In the genomic region with DNA sequence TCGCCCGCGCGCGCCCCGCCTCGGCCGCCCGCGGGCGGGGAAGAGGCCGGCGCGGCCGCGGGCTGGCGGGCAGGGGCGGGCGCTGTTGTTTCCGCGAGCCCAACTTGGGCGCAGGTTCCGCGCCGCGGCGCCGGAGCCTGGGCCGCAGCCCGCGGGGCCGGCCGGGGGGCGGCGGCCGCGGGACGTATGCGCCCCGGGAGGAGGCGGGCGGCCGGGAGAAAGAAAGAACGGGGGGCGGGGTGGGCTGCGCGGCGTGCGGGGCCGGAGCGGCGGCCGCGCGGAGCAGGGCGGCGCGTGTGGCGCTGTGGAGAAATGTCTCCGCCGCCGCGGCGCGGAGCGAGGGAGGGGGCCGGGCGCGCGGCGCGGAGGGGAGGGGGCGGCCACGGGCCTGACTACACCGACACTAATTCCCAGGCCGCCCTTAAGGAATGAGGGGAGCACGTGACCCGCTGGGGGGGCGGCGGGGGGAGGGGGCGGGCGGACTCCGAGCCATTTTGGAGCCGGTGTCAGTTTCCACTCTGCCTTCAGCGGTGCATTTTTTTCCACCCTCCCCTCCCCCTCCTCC, we compare ENCODE assay signal across 8 cellular contexts. TPM values are rescaled to one million over a fixed set of nuclear protein-coding genes. Genes with fewer than 3 reads are reported as not detected.
A peak's percentile ranks its signal among the peaks of the same experiment; 100 is the strongest.
DNase-seq lines count a peak whose midpoint lies in the region; TF ChIP-seq lines count a peak whose summit lies in the region.

A gene (plus strand): TSS at position 509 of the 565 bp plus-strand sequence. CDS start 5,351 bp downstream, outside the sequence.

- TF ChIP-seq CTCF in HL-60 (IDR thresholded peaks at IDR 0.05; ENCODE audit: insufficient read depth, low read length), result no peak
- no peak for TF ChIP-seq CTCF in OCI-LY3 (IDR thresholded peaks at IDR 0.05; ENCODE audit: low read depth, low read length)
- TF ChIP-seq CTCF in esophagus squamous epithelium (IDR thresholded peaks at IDR 0.05), result no peak
- no peak for TF ChIP-seq CTCF in suprapubic skin (IDR thresholded peaks at IDR 0.05)

- H3K27me3 ChIP-seq in HL-60 (ENCODE audit: insufficient read depth, poor library complexity, severe bottlenecking) (peaks cover 5% of the 10 kb centered on the region), OCI-LY3 (ENCODE audit: low read depth, low read length) (peaks cover 41% of the 10 kb centered on the region), esophagus squamous epithelium (peaks cover 0 to 31% (median 3%) of the 10 kb centered on the region in 4 donors), mucosa of rectum (ENCODE audit: control insufficient read depth in 2 of 2, insufficient read depth in 2 of 2, low read length in 2 of 2) (peaks cover 16 to 28% of the 10 kb centered on the region in 2 donors), suprapubic skin (peaks cover 29% of the 10 kb centered on the region)

- H4K20me1 ChIP-seq in OCI-LY3 (ENCODE audit: insufficient read depth, low read length), result peaks cover 14% of the 10 kb centered on the region; the same call in 1 of the 2 replicates

- WGBS in esophagus squamous epithelium, 2 donors, result 0% methylated on average over 4 to 10 of the region's 85 CpGs
- no CpG with 5 or more reads among the region's 85 CpGs for WGBS in suprapubic skin

- H2AFZ ChIP-seq in OCI-LY3 (ENCODE audit: low read depth, low read length), result peak within 1 kb of the TSS; percentile 77; the same call in 1 of the 2 replicates

- intact Hi-C loops in esophagus squamous epithelium (cut with DNase I), result loop anchor here (10.0 kb wide), 2 partner anchors 114 to 316 kb away; a partner anchor contains a TSS

- H3K4me3 ChIP-seq in HL-60 (replicated peaks; ENCODE audit: insufficient read depth, low read length) (peak within 1 kb of the TSS; percentile 50), OCI-LY3 (ENCODE audit: low read length) (peak within 1 kb of the TSS; percentile 98), esophagus squamous epithelium (peak within 1 kb of the TSS; percentile 83 to 98 (median 93)), mucosa of rectum (ENCODE audit: low read length in 2 of 2) (peak within 1 kb of the TSS; percentile 80 to 86), suprapubic skin (peak within 1 kb of the TSS; percentile 88)

- H3K79me2 ChIP-seq in OCI-LY3 (ENCODE audit: low read length), result peaks cover 39% of the 10 kb centered on the region

- H3K4me2 ChIP-seq in OCI-LY3 (ENCODE audit: low read length), result peak within 1 kb of the TSS; percentile 97

- H3K36me3 ChIP-seq in OCI-LY3 (replicated peaks; ENCODE audit: low read depth, low read length) (no peaks in the 10 kb centered on the region), esophagus squamous epithelium (no peaks in the 10 kb centered on the region), mucosa of rectum (ENCODE audit: control insufficient read depth in 2 of 2, insufficient read depth in 2 of 2, low read length in 2 of 2) (no peaks in the 10 kb centered on the region), suprapubic skin (no peaks in the 10 kb centered on the region)

- H3K9ac ChIP-seq in OCI-LY3 (ENCODE audit: low read length) (peak within 1 kb of the TSS; percentile 92), mucosa of rectum (ENCODE audit: low read depth in 1 of 2, low read length in 2 of 2) (peak within 1 kb of the TSS; percentile 73 to 87)

- DNase-seq in stimulated activated CD4-positive, alpha-beta T cell treated with anti-CD3 and anti-CD28 coated beads, Interleukin-15, amount 100 ng/mL, for 1 hour (ENCODE audit: low read depth in 1 of 2, low spot score in 1 of 2), result peak; percentile 46 to 62
- no peak for DNase-seq in stimulated activated CD4-positive, alpha-beta T cell treated with anti-CD3 and anti-CD28 coated beads, Interleukin-4, amount 100 ng/mL, for 24 hours
- DNase-seq in HL-60 (ENCODE audit: low read depth in 1 of 2, low spot score in 1 of 2) (peak in 1 of 2 experiments; percentile 45), esophagus squamous epithelium (lab: John Stamatoyannopoulos, UW) (no peak), suprapubic skin (ENCODE audit: low spot score in 2 of 2) (peak; percentile 80 to 82)
- peak; percentile 59 for DNase-seq in activated T-helper 9 cell treated with anti-CD3 and anti-CD28 coated beads, Interleukin-2, amount 50 U/mL, for 16 hours (ENCODE audit: low read depth)

- no peaks in the 10 kb centered on the region for H3K9me3 ChIP-seq in OCI-LY3 (ENCODE audit: insufficient read depth, low read length)
- no peaks in the 10 kb centered on the region for H3K9me3 ChIP-seq in esophagus squamous epithelium
- no peaks in the 10 kb centered on the region for H3K9me3 ChIP-seq in mucosa of rectum (ENCODE audit: control insufficient read depth in 2 of 2, low read length in 2 of 2)
- H3K9me3 ChIP-seq in suprapubic skin, result no peaks in the 10 kb centered on the region

- TF ChIP-seq POLR2A in esophagus squamous epithelium (IDR thresholded peaks at IDR 0.05) (no peak), suprapubic skin (IDR thresholded peaks at IDR 0.05) (no peak)

- H3K4me1 ChIP-seq in OCI-LY3 (ENCODE audit: low read length), result peaks cover 33% of the 10 kb centered on the region
- peaks cover 4 to 72% (median 24%) of the 10 kb centered on the region in 3 donors for H3K4me1 ChIP-seq in esophagus squamous epithelium
- peaks cover 19 to 26% of the 10 kb centered on the region in 2 donors for H3K4me1 ChIP-seq in mucosa of rectum (ENCODE audit: control insufficient read depth in 2 of 2, insufficient read depth in 2 of 2, low read length in 2 of 2)
- peaks cover 46% of the 10 kb centered on the region for H3K4me1 ChIP-seq in suprapubic skin

- H3K27ac ChIP-seq in HL-60 (replicated peaks), result peak within 1 kb of the TSS; percentile 80
- peak within 1 kb of the TSS; percentile 42 for H3K27ac ChIP-seq in OCI-LY3 (ENCODE audit: low read length)
- H3K27ac ChIP-seq in esophagus squamous epithelium, result peak within 1 kb of the TSS; percentile 89 to 96 (median 94)
- H3K27ac ChIP-seq in mucosa of rectum (ENCODE audit: low read depth in 2 of 2, low read length in 2 of 2), result peak within 1 kb of the TSS; percentile 87
- H3K27ac ChIP-seq in suprapubic skin, result peak within 1 kb of the TSS; percentile 91

- no peak for TF ChIP-seq EP300 in suprapubic skin (IDR thresholded peaks at IDR 0.05)

RNA-seq across cellular contexts. Expression of the gene that starts here (rescaled TPM):
- total RNA-seq in esophagus squamous epithelium, result 10 to 100 TPM in 3 of 4 donors, 1 to 10 TPM in 1; 9.6 to 44.4 (median 21.4) TPM
- total RNA-seq in suprapubic skin, result 10 to 100 TPM; 24.4 to 55.3 (median 38.5) TPM

Comparison
In these comparisons a context has a peak if more than half of its experiments do, and no peak if none do; other contexts are left out.
1. DNase-seq: peak in stimulated activated CD4-positive, alpha-beta T cell treated with anti-CD3 and anti-CD28 coated beads, Interleukin-15, amount 100 ng/mL, for 1 hour (2 of 2), activated T-helper 9 cell treated with anti-CD3 and anti-CD28 coated beads, Interleukin-2, amount 50 U/mL, for 16 hours (single experiment) and suprapubic skin (2 of 2); none in stimulated activated CD4-positive, alpha-beta T cell treated with anti-CD3 and anti-CD28 coated beads, Interleukin-4, amount 100 ng/mL, for 24 hours (single experiment) and esophagus squamous epithelium (single experiment).
2. H3K27ac ChIP-seq: peak in every context shown above with its lines; median percentile 94 in esophagus squamous epithelium; 91 in suprapubic skin; 87 in mucosa of rectum; 80 in HL-60; 42 in OCI-LY3.
3. Peak in every context shown above with its lines, with median percentiles within 50 percentile points of each other: H3K4me3 ChIP-seq.